16 cellular contexts compared by ENCODE assay signal in the genomic region with DNA sequence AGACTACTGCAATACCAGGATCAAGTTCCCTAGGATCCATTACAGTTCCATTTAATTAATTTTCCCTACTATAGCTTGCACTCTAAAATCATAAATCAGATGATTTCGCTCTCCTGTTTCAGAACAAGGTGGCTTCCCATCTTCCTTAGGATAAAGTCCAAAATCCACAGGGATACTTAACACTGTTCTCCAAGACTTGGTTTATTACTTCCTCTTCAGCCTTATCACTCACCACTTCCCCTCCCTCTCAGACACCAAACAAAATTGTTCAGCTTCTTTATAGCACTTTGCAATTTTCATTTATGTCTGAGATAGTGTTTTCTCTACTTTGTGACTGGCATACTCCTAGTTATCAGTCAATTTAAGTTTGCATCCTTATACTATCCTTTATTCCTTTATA.
DNase-seq lines count a peak whose midpoint lies in the region; ATAC-seq and TF ChIP-seq lines count a peak whose summit lies in the region.
"Had no signal": no experiment of that assay in that cellular context is flagged by ENCODE, and none has a peak within 500 bp of the region (broad histone marks: within the 10 kb centered on the region; RNA-seq: fewer than 3 reads in every experiment).

No MANE protein-coding gene starts in this region.

- no peak overlapping the region for H3K27ac ChIP-seq in PC-3 (ENCODE audit: low read length)
- H3K27ac ChIP-seq in hepatocyte: no peak overlapping the region
- H3K27ac ChIP-seq in left lung: no peak overlapping the region
- H3K27ac ChIP-seq: BLaER1, C4-2B had no signal

- intact Hi-C loops in PC-3 (cut with micrococcal nuclease) (no loop called here), mucosa of descending colon (cut with DNase I, micrococcal nuclease) (no loop called here), left lung (cut with DNase I) (no loop called here)

- 0 out of 2 replicates have a peak, but pooled peaks have one; percentile 38 for ATAC-seq in PC-3
- peak; percentile 93 for ATAC-seq in mucosa of descending colon
- no peak for ATAC-seq in left lung
- ATAC-seq in GM18519 (IDR thresholded peaks at IDR 0.05; ENCODE audit: low FRiP score, unreplicated experiment): no peak
- ATAC-seq: CD8-positive, alpha-beta T cell; GM23338; HCT116 had no signal

- no peaks in the 10 kb centered on the region for H4K20me1 ChIP-seq in PC-3 (ENCODE audit: low read length)
- no peaks in the 10 kb centered on the region for H4K20me1 ChIP-seq in hepatocyte (ENCODE audit: insufficient read depth, poor library complexity, severe bottlenecking)
- H4K20me1 ChIP-seq: BLaER1 had no signal

- no peaks in the 10 kb centered on the region for H3F3A ChIP-seq in PC-3 (ENCODE audit: low read length, unreplicated experiment)

- POLR2A ChIA-PET in PC-3 (lab: Charles Lee; ENCODE audit: unreplicated experiment): no interaction called here

- H2AFZ ChIP-seq in PC-3 (ENCODE audit: low read length) (no peak overlapping the region), hepatocyte (no peak overlapping the region)
- H2AFZ ChIP-seq: GM23338 had no signal

- CTCF ChIA-PET in PC-3 (lab: Charles Lee): no interaction called here

- TF ChIP-seq CTCF in PC-3 (conservative IDR thresholded peaks at IDR 0.05; ENCODE audit: low read depth, low read length) (no peak), hepatocyte (IDR thresholded peaks at IDR 0.05; ENCODE audit: poor library complexity) (no peak), mucosa of descending colon (IDR thresholded peaks at IDR 0.05) (no peak), left lung (IDR thresholded peaks at IDR 0.05) (no peak)

- H3K9ac ChIP-seq in PC-3 (ENCODE audit: low read length): no peak overlapping the region
- H3K9ac ChIP-seq: BLaER1 had no signal

- DNase-seq in PC-3: no peak
- DNase-seq in hepatocyte (ENCODE audit: low spot score): peak; percentile 23
- no peak for DNase-seq in mucosa of descending colon
- DNase-seq in left lung: no peak
- no peak for DNase-seq in AML-193 (lab: John Stamatoyannopoulos, UW)
- DNase-seq: Caco-2; CD4-positive, CD25-positive, alpha-beta regulatory T cell; CD8-positive, alpha-beta T cell; DMS153; DND-41; H9 had no signal

- no peak overlapping the region for H3K4me3 ChIP-seq in PC-3 (ENCODE audit: low read length)
- H3K4me3 ChIP-seq in hepatocyte: no peak overlapping the region
- no peak overlapping the region for H3K4me3 ChIP-seq in mucosa of descending colon
- no peak overlapping the region for H3K4me3 ChIP-seq in left lung
- H3K4me3 ChIP-seq: BLaER1, GM23338 had no signal

- H3K4me2 ChIP-seq in PC-3 (ENCODE audit: low read length) (no peak overlapping the region), hepatocyte (no peak overlapping the region)
- H3K4me2 ChIP-seq: BLaER1, GM23338 had no signal

- BruUV-seq in PC-3 (replicated peaks; lab: Mats Ljungman, UMichigan): no TSS peak

- H3K79me2 ChIP-seq in PC-3 (ENCODE audit: low read length) (no peaks in the 10 kb centered on the region), hepatocyte (no peaks in the 10 kb centered on the region)

- H3K9me3 ChIP-seq in PC-3 (ENCODE audit: low read length): no peaks in the 10 kb centered on the region
- no peaks in the 10 kb centered on the region for H3K9me3 ChIP-seq in hepatocyte (ENCODE audit: low read depth)
- no peaks in the 10 kb centered on the region for H3K9me3 ChIP-seq in mucosa of descending colon
- H3K9me3 ChIP-seq in left lung: peaks cover 0 to 9% of the 10 kb centered on the region in 2 donors
- H3K9me3 ChIP-seq: BLaER1, Caco-2 had no signal

- H3K4me1 ChIP-seq in PC-3 (ENCODE audit: insufficient read depth, low read length): no peaks in the 10 kb centered on the region
- no peaks in the 10 kb centered on the region for H3K4me1 ChIP-seq in hepatocyte (ENCODE audit: insufficient read depth)
- H3K4me1 ChIP-seq in mucosa of descending colon (ENCODE audit: low read depth): peaks cover 9% of the 10 kb centered on the region
- no peaks in the 10 kb centered on the region for H3K4me1 ChIP-seq in left lung
- H3K4me1 ChIP-seq: BLaER1 had no signal

- H3K36me3 ChIP-seq in PC-3 (ENCODE audit: low read depth, low read length) (no peaks in the 10 kb centered on the region), hepatocyte (replicated peaks; ENCODE audit: insufficient read depth, low read depth) (no peaks in the 10 kb centered on the region), mucosa of descending colon (ENCODE audit: low read depth) (no peaks in the 10 kb centered on the region), left lung (no peaks in the 10 kb centered on the region)
- H3K36me3 ChIP-seq: BLaER1 had no signal

- WGBS in hepatocyte (ENCODE audit: low lambda C conversion rate, missing lambda C conversion rate): 85% methylated on average over 1 of the region's 1 CpG

- H3K9me2 ChIP-seq in PC-3 (replicated peaks; ENCODE audit: low read length): no peaks in the 10 kb centered on the region
- no peaks in the 10 kb centered on the region for H3K9me2 ChIP-seq in hepatocyte (replicated peaks; ENCODE audit: insufficient read depth)

- H3K27me3 ChIP-seq in PC-3 (ENCODE audit: low read length) (no peaks in the 10 kb centered on the region), hepatocyte (no peaks in the 10 kb centered on the region), left lung (no peaks in the 10 kb centered on the region)
- H3K27me3 ChIP-seq: BLaER1 had no signal

Comparison
In these comparisons a context has a peak if more than half of its experiments do, and no peak if none do; other contexts are left out.
1. ATAC-seq: peak in PC-3 (single experiment) and mucosa of descending colon (single experiment); none in left lung (single experiment) and GM18519 (single experiment).